Comparison of ENCODE assay signal across 10 cellular contexts in genomic region chr14:71523630-71524320, GRCh38.
DNase-seq lines count a peak whose midpoint lies in the region; ATAC-seq and TF ChIP-seq lines count a peak whose summit lies in the region.
"Had no signal": no experiment of that assay in that cellular context is flagged by ENCODE, and none has a peak within 500 bp of the region (broad histone marks: within the 10 kb centered on the region; RNA-seq: fewer than 3 reads in every experiment).

No MANE protein-coding gene starts in this region.

- H3K4me2 ChIP-seq in hepatocyte, result peak overlapping the region; percentile 4

- H3K4me1 ChIP-seq in hepatocyte (ENCODE audit: insufficient read depth) (peaks cover 25% of the 10 kb centered on the region), right cardiac atrium (ENCODE audit: control insufficient read depth, insufficient read depth, low read length) (no peaks in the 10 kb centered on the region), thyroid gland (peaks cover 0 to 3% of the 10 kb centered on the region in 2 donors)

- H3K27me3 ChIP-seq in hepatocyte, result no peaks in the 10 kb centered on the region
- H3K27me3 ChIP-seq in right cardiac atrium (ENCODE audit: control insufficient read depth, insufficient read depth), result no peaks in the 10 kb centered on the region
- H3K27me3 ChIP-seq in thyroid gland, result no peaks in the 10 kb centered on the region

- H3K79me2 ChIP-seq in hepatocyte, result peaks cover 55% of the 10 kb centered on the region

- H2AFZ ChIP-seq in hepatocyte, result no peak overlapping the region

- H3K9me3 ChIP-seq in hepatocyte (ENCODE audit: low read depth) (no peaks in the 10 kb centered on the region), right cardiac atrium (ENCODE audit: control insufficient read depth, low read length) (no peaks in the 10 kb centered on the region), thyroid gland (no peaks in the 10 kb centered on the region)

- no peak for TF ChIP-seq CTCF in hepatocyte (IDR thresholded peaks at IDR 0.05; ENCODE audit: poor library complexity)
- TF ChIP-seq CTCF in thyroid gland (IDR thresholded peaks at IDR 0.05), result no peak

- H3K36me3 ChIP-seq in hepatocyte (replicated peaks; ENCODE audit: insufficient read depth, low read depth) (no peaks in the 10 kb centered on the region), thyroid gland (no peaks in the 10 kb centered on the region)

- H3K9me2 ChIP-seq in hepatocyte (replicated peaks; ENCODE audit: insufficient read depth), result no peaks in the 10 kb centered on the region

- 54% methylated on average over 2 of the region's 2 CpGs for WGBS in hepatocyte (ENCODE audit: low lambda C conversion rate, missing lambda C conversion rate)
- WGBS in right cardiac atrium, result 83% methylated on average over 2 of the region's 2 CpGs
- 90% methylated on average over 2 of the region's 2 CpGs for WGBS in thyroid gland, 2 donors

- no peaks in the 10 kb centered on the region for H4K20me1 ChIP-seq in hepatocyte (ENCODE audit: insufficient read depth, poor library complexity, severe bottlenecking)

- intact Hi-C loops in right cardiac atrium (cut with DNase I) (no loop called here), thyroid gland (cut with DNase I) (no loop called here)

- H3K4me3 ChIP-seq in hepatocyte (no peak overlapping the region), right cardiac atrium (ENCODE audit: low read length) (no peak overlapping the region), thyroid gland (replicated peaks in 1 of 3) (no peak overlapping the region)

- peak; percentile 86 for ATAC-seq in GM18520 (IDR thresholded peaks at IDR 0.05; ENCODE audit: unreplicated experiment)
- peak; percentile 73 for ATAC-seq in GM21576 (IDR thresholded peaks at IDR 0.05; ENCODE audit: unreplicated experiment)
- ATAC-seq in HG03342 (IDR thresholded peaks at IDR 0.05; ENCODE audit: unreplicated experiment), result peak; percentile 70
- no peak for ATAC-seq in right cardiac atrium

- no peak for DNase-seq in hepatocyte (ENCODE audit: low spot score)
- DNase-seq in effector CD8-positive, alpha-beta T cell (lab: John Stamatoyannopoulos, UW), result no peak
- DNase-seq in right cardiac atrium, result no peak
- no peak for DNase-seq in effector CD4-positive, alpha-beta T cell
- DNase-seq in thyroid gland, result no peak
- DNase-seq: glutamatergic neuron, occipital lobe had no signal

- H3K27ac ChIP-seq in hepatocyte (no peak overlapping the region), right cardiac atrium (ENCODE audit: low read length) (no peak overlapping the region), thyroid gland (no peak overlapping the region)

- no peak for TF ChIP-seq POLR2A in thyroid gland (IDR thresholded peaks at IDR 0.05)

Comparison
In these comparisons a context has a peak if more than half of its experiments do, and no peak if none do; other contexts are left out.
1. ATAC-seq: peak in GM18520 (single experiment), GM21576 (single experiment) and HG03342 (single experiment); none in right cardiac atrium (0 of 2).